ENCODE assay signal across 8 cellular contexts in the genomic region with DNA sequence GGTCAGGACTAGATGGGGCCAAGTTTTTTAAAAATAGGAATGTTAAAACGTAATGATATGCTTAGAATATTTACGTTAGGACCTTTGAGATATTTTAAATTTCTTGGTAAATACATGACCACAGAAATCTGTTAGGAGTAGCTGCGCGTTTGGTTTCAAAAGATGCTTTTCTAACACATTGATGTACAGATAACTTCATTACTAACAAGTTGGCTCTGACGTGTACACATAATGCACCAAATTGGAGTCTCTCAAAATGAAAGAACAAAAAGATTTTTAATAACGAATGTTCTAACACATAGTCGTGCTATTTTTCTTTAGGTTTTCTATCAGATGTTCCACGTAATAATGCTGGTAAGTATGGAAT. TPM values are rescaled to one million over a fixed set of nuclear protein-coding genes. Genes with fewer than 3 reads are reported as not detected.
DNase-seq lines count a peak whose midpoint lies in the region; ATAC-seq and TF ChIP-seq lines count a peak whose summit lies in the region.

No MANE protein-coding gene starts in this region.

- no peak for ATAC-seq in GM21447 (IDR thresholded peaks at IDR 0.05; ENCODE audit: unreplicated experiment)

- 36% methylated on average over 8 of the region's 8 CpGs for WGBS in mammary epithelial cell (ENCODE audit: low coverage, missing lambda C conversion rate)

- peaks cover 4% of the 10 kb centered on the region for H3K4me1 ChIP-seq in A673 (ENCODE audit: insufficient read depth, low read length, poor library complexity, severe bottlenecking)
- H3K4me1 ChIP-seq in HUES48 (ENCODE audit: control insufficient read depth, insufficient read depth, low read length): no peaks in the 10 kb centered on the region
- peaks cover 5% of the 10 kb centered on the region for H3K4me1 ChIP-seq in mammary epithelial cell (ENCODE audit: insufficient read depth, low read length)
- peaks cover 12% of the 10 kb centered on the region for H3K4me1 ChIP-seq in mucosa of stomach (ENCODE audit: control insufficient read depth, insufficient read depth, low read length)

- H3K4me3 ChIP-seq in A673 (ENCODE audit: low read depth, low read length, poor library complexity, severe bottlenecking) (peak overlapping the region; percentile 69), HUES48 (ENCODE audit: low read depth, low read length) (peak overlapping the region; percentile 76), mammary epithelial cell (replicated peaks in 1 of 3; ENCODE audit: insufficient read depth in 1 of 3, low read depth in 2 of 3, low read length in 3 of 3) (peak overlapping the region; percentile 43 to 80 (median 77)), mucosa of stomach (ENCODE audit: low read length) (peak overlapping the region; percentile 57)

- intact Hi-C loops in A673 (cut with micrococcal nuclease; ENCODE audit: unreplicated experiment): no loop called here
- intact Hi-C loops in mammary epithelial cell (cut with micrococcal nuclease): no loop called here

- H4K20me1 ChIP-seq in mammary epithelial cell (ENCODE audit: insufficient read depth, low read length): no peaks in the 10 kb centered on the region

- H3K36me3 ChIP-seq in A673 (ENCODE audit: insufficient read depth, low read length, poor library complexity, severe bottlenecking) (no peaks in the 10 kb centered on the region), HUES48 (ENCODE audit: control insufficient read depth, insufficient read depth, low read length) (peaks cover 26% of the 10 kb centered on the region), mammary epithelial cell (ENCODE audit: insufficient read depth, low read length) (peaks cover 2% of the 10 kb centered on the region), mucosa of stomach (ENCODE audit: control insufficient read depth, insufficient read depth, low read length) (no peaks in the 10 kb centered on the region)

- no peaks in the 10 kb centered on the region for H3K79me2 ChIP-seq in mammary epithelial cell (ENCODE audit: insufficient read depth, low read length)

- peak overlapping the region; percentile 85 for H2AFZ ChIP-seq in mammary epithelial cell (ENCODE audit: low read depth, low read length)

- H3K27me3 ChIP-seq in A673 (replicated peaks; ENCODE audit: insufficient read depth, low read depth, low read length, poor library complexity) (no peaks in the 10 kb centered on the region), HUES48 (ENCODE audit: control insufficient read depth, insufficient read depth, low read length) (no peaks in the 10 kb centered on the region), mammary epithelial cell (ENCODE audit: insufficient read depth, low read length) (no peaks in the 10 kb centered on the region), mucosa of stomach (ENCODE audit: control insufficient read depth, insufficient read depth, low read length) (no peaks in the 10 kb centered on the region)

- in situ Hi-C loops in mammary epithelial cell (cut with MboI; ENCODE audit: low sequenced_read_pairs in 2 of 2): no loop called here

- H3K9me3 ChIP-seq in A673 (ENCODE audit: low read depth, low read length, poor library complexity, severe bottlenecking) (no peaks in the 10 kb centered on the region), HUES48 (ENCODE audit: control insufficient read depth, insufficient read depth, low read length) (no peaks in the 10 kb centered on the region), mammary epithelial cell (replicated peaks; ENCODE audit: insufficient read depth, low read length) (no peaks in the 10 kb centered on the region), mucosa of stomach (ENCODE audit: control insufficient read depth, low read length) (no peaks in the 10 kb centered on the region)

- H3K4me2 ChIP-seq in mammary epithelial cell (ENCODE audit: insufficient read depth, low read depth, low read length): peak overlapping the region; percentile 78

- CTCF ChIA-PET in A673 (lab: Charles Lee) (interaction anchor here (0.6 kb wide), 1 partner anchor 55 kb away, joined by 3 read pairs; no protein-coding TSS in a partner anchor), mammary epithelial cell (lab: Charles Lee; ENCODE audit: low non-redundant PET) (no interaction called here)

- BruUV-seq in A673 (replicated peaks; lab: Mats Ljungman, UMichigan) (no TSS peak), mammary epithelial cell (replicated peaks; lab: Mats Ljungman, UMichigan) (TSS peak; percentile 60)

- H3K27ac ChIP-seq in A673 (ENCODE audit: low read depth, low read length, poor library complexity, severe bottlenecking) (peak overlapping the region; percentile 71), HUES48 (ENCODE audit: low read depth, low read length) (peak overlapping the region; percentile 68), mammary epithelial cell (ENCODE audit: insufficient read depth, low read depth, low read length) (peak overlapping the region; percentile 77)

- dilution Hi-C loops in mammary epithelial cell (cut with HindIII; ENCODE audit: low sequenced_read_pairs): no loop called here

- POLR2A ChIA-PET in A673 (lab: Charles Lee; ENCODE audit: low non-redundant PET): no interaction called here

- no peak for TF ChIP-seq CTCF in A673 (conservative IDR thresholded peaks at IDR 0.05; ENCODE audit: low read depth, low read length)
- no peak for TF ChIP-seq CTCF in mammary epithelial cell (conservative IDR thresholded peaks at IDR 0.05 in 1 of 2, IDR thresholded peaks at IDR 0.05 in 1 of 2; ENCODE audit: extremely low read depth in 1 of 2, insufficient read depth in 1 of 2, low read depth in 1 of 2, low read length in 2 of 2)

- H3K9ac ChIP-seq in HUES48 (ENCODE audit: low read depth, low read length) (peak overlapping the region; percentile 76), mammary epithelial cell (ENCODE audit: insufficient read depth, low read length) (peak overlapping the region; percentile 96), mucosa of stomach (ENCODE audit: low read length) (peak overlapping the region; percentile 91)

- no peak for DNase-seq in A673 (ENCODE audit: low spot score)
- no peak for DNase-seq in mammary epithelial cell
- no peak for DNase-seq in NCI-H446 (lab: John Stamatoyannopoulos, UW)
- no peak for DNase-seq in stimulated activated CD4-positive, alpha-beta T cell treated with anti-CD3 and anti-CD28 coated beads, Interleukin-1b, Interleukin-23, amount 100 ng/mL, for 48 hours
- no peak for DNase-seq in nucleus accumbens (lab: John Stamatoyannopoulos, UW)

RNA-seq across cellular contexts. Expression of a gene that starts 0.6 kb away (rescaled TPM):
- total RNA-seq in A673 (2021) (6.9 TPM in 2 replicates), mammary epithelial cell (1 to 10 TPM; 3.0 to 3.8 TPM)
- polyA plus RNA-seq in mammary epithelial cell: 1.2 TPM
- not detected for polyA minus RNA-seq in mammary epithelial cell

RNA-seq across cellular contexts. Expression of a gene that starts 0.7 kb away (rescaled TPM):
- 0.37 and 0.83 TPM in 2 replicates for total RNA-seq in A673 (2021)
- total RNA-seq in mammary epithelial cell: not detected
- not detected for polyA plus RNA-seq in mammary epithelial cell
- not detected for polyA minus RNA-seq in mammary epithelial cell

RNA-seq across cellular contexts. Expression of a gene that starts 38.8 kb away (rescaled TPM):
- total RNA-seq in A673 (2021): 48.4 and 50.1 TPM in 2 replicates
- total RNA-seq in mammary epithelial cell: 1 to 10 TPM; 2.8 to 3.3 TPM
- 2.5 TPM for polyA plus RNA-seq in mammary epithelial cell
- 0.72 TPM for polyA minus RNA-seq in mammary epithelial cell

Comparison
In these comparisons a context has a peak if more than half of its experiments do, and no peak if none do; other contexts are left out.
1. RNA of a gene that starts 38.8 kb away (total RNA-seq): 48.4 to 50.1 TPM in A673; 2.8 to 3.3 TPM in mammary epithelial cell; every median in the first group is over 10 times any median in the second.
2. Peak in every context shown above with its lines, with median percentiles within 50 percentile points of each other: H3K27ac ChIP-seq, H3K4me3 ChIP-seq and H3K9ac ChIP-seq.